8 cellular contexts compared by ENCODE assay signal in the genomic region with DNA sequence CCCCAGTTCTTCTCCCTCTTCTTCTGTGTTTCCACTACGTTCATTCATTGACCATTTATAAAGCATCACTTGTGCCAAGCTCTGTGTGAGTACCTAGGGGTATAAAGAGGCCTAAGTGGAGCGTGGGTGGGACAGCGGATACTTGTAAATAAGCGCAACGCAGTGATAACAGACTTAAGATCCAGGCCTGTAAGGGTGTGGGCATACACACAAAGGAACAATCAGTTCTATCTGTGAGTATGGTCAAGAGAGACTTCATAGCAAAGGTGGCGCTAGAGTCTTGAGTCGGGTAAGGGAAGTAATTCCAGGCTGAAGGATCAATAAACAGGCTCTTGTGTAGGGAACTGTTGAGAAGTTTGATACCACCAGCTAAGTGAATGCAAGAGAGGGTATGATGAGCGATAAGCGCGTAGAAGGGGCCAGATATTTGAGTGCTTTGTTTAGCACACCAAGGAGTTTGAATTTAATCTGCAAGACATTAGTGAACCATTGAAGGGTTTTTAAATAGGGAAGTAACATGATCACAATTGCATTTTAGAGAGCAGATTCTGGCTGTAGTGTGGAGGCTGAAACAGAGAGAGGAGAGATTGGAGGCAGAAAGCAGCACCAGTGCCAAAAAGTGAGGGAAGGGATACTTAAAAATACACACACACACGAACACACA. TPM values are rescaled to one million over a fixed set of nuclear protein-coding genes. Genes with fewer than 3 reads are reported as not detected.
A peak's percentile ranks its signal among the peaks of the same experiment; 100 is the strongest.
DNase-seq lines count a peak whose midpoint lies in the region; ATAC-seq and TF ChIP-seq lines count a peak whose summit lies in the region.

No MANE protein-coding gene starts in this region.

- H3K4me3 ChIP-seq in gastroesophageal sphincter (no peak overlapping the region), lower leg skin (ENCODE audit: low read depth, poor library complexity, severe bottlenecking) (no peak overlapping the region)

- H3K27ac ChIP-seq in gastroesophageal sphincter = peak overlapping the region in 3 of 4 donors; percentile 91 to 94 (median 92)

- H3K36me3 ChIP-seq in gastroesophageal sphincter = no peaks in the 10 kb centered on the region

- ATAC-seq in activated CD4-positive, alpha-beta T cell treated with anti-CD3 and anti-CD28 coated beads for 36 hours = no peak
- ATAC-seq in gastroesophageal sphincter (no peak), GM21737 (IDR thresholded peaks at IDR 0.05; ENCODE audit: unreplicated experiment) (no peak)
- ATAC-seq in stimulated activated naive CD8-positive, alpha-beta T cell treated with anti-CD3 and anti-CD28 coated beads, Interleukin-15, amount 100 ng/mL, for 72 hours = no peak

- TF ChIP-seq POLR2A in gastroesophageal sphincter (IDR thresholded peaks at IDR 0.05) (no peak), lower leg skin (IDR thresholded peaks at IDR 0.05) (no peak)

- 74 to 75% methylated on average over 8 to 11 of the region's 11 CpGs for WGBS in gastroesophageal sphincter (ENCODE audit: low coverage in 1 of 2), 2 donors
- WGBS in lower leg skin, 2 donors = 82 to 85% methylated on average over 11 of the region's 11 CpGs

- DNase-seq in activated CD4-positive, alpha-beta T cell treated with anti-CD3 and anti-CD28 coated beads for 36 hours = no peak
- DNase-seq in activated CD4-positive, alpha-beta T cell treated with anti-CD3 and anti-CD28 coated beads for 4 hours = no peak
- DNase-seq in SK-N-DZ (ENCODE audit: low spot score) (peak; percentile 59), lower leg skin (ENCODE audit: low spot score in 2 of 2) (no peak), SW 1271 (lab: John Stamatoyannopoulos, UW) (no peak)
- DNase-seq in stimulated activated naive CD8-positive, alpha-beta T cell treated with anti-CD3 and anti-CD28 coated beads, Interleukin-15, amount 100 ng/mL, for 72 hours = no peak

- H3K4me1 ChIP-seq in gastroesophageal sphincter = peaks cover 3 to 37% (median 4%) of the 10 kb centered on the region in 3 donors

- no peaks in the 10 kb centered on the region for H3K36me3 Mint-ChIP-seq in activated CD4-positive, alpha-beta T cell treated with anti-CD3 and anti-CD28 coated beads for 36 hours (ENCODE audit: low read depth)

- H3K9me3 ChIP-seq in gastroesophageal sphincter = no peaks in the 10 kb centered on the region

- intact Hi-C loops in activated CD4-positive, alpha-beta T cell treated with anti-CD3 and anti-CD28 coated beads for 36 hours (cut with DNase I, micrococcal nuclease) = loop anchor here (2.0 kb wide), 2 partner anchors 47 to 93 kb away; partner anchors contain the start of gene YAF2 (in 1 of the 2)
- intact Hi-C loops in lower leg skin (cut with DNase I; ENCODE audit: low total_unique reads) = no loop called here

- H3K4me1 Mint-ChIP-seq in activated CD4-positive, alpha-beta T cell treated with anti-CD3 and anti-CD28 coated beads for 36 hours = peaks cover 29% of the 10 kb centered on the region
- H3K4me1 Mint-ChIP-seq in stimulated activated naive CD8-positive, alpha-beta T cell treated with anti-CD3 and anti-CD28 coated beads, Interleukin-15, amount 100 ng/mL, for 72 hours = peaks cover 27% of the 10 kb centered on the region

- no peak for TF ChIP-seq EP300 in gastroesophageal sphincter (IDR thresholded peaks at IDR 0.05)

- peak overlapping the region; percentile 92 for H3K4me3 Mint-ChIP-seq in activated CD4-positive, alpha-beta T cell treated with anti-CD3 and anti-CD28 coated beads for 36 hours
- H3K4me3 Mint-ChIP-seq in stimulated activated naive CD8-positive, alpha-beta T cell treated with anti-CD3 and anti-CD28 coated beads, Interleukin-15, amount 100 ng/mL, for 72 hours = peak overlapping the region; percentile 74 to 92

- H3K9me3 Mint-ChIP-seq in activated CD4-positive, alpha-beta T cell treated with anti-CD3 and anti-CD28 coated beads for 36 hours (ENCODE audit: low read depth) = no peaks in the 10 kb centered on the region
- H3K9me3 Mint-ChIP-seq in stimulated activated naive CD8-positive, alpha-beta T cell treated with anti-CD3 and anti-CD28 coated beads, Interleukin-15, amount 100 ng/mL, for 72 hours = no peaks in the 10 kb centered on the region

- CTCF ChIA-PET in activated CD4-positive, alpha-beta T cell treated with anti-CD3 and anti-CD28 coated beads for 36 hours (lab: Charles Lee) = interaction anchor here (0.6 to 1.5 kb wide), 8 partner anchors 10 to 227 kb away, joined by 3 to 4 read pairs (median 3); no protein-coding TSS in a partner anchor

- POLR2A ChIA-PET in activated CD4-positive, alpha-beta T cell treated with anti-CD3 and anti-CD28 coated beads for 36 hours (lab: Charles Lee) = no interaction called here

- H3K27ac Mint-ChIP-seq in activated CD4-positive, alpha-beta T cell treated with anti-CD3 and anti-CD28 coated beads for 36 hours = peak overlapping the region; percentile 39
- H3K27ac Mint-ChIP-seq in stimulated activated naive CD8-positive, alpha-beta T cell treated with anti-CD3 and anti-CD28 coated beads, Interleukin-15, amount 100 ng/mL, for 72 hours = peak overlapping the region in 1 of 2 donors; percentile 73

- peaks cover 2% of the 10 kb centered on the region for H3K27me3 Mint-ChIP-seq in activated CD4-positive, alpha-beta T cell treated with anti-CD3 and anti-CD28 coated beads for 36 hours
- H3K27me3 Mint-ChIP-seq in stimulated activated naive CD8-positive, alpha-beta T cell treated with anti-CD3 and anti-CD28 coated beads, Interleukin-15, amount 100 ng/mL, for 72 hours = no peaks in the 10 kb centered on the region

- TF ChIP-seq CTCF in gastroesophageal sphincter (IDR thresholded peaks at IDR 0.05) = no peak
- no peak for TF ChIP-seq CTCF in lower leg skin (IDR thresholded peaks at IDR 0.05)

- H3K27me3 ChIP-seq in gastroesophageal sphincter = no peaks in the 10 kb centered on the region

RNA-seq across cellular contexts. Expression of gene GXYLT1, which starts 1.0 kb away (rescaled TPM):
- total RNA-seq in activated CD4-positive, alpha-beta T cell treated with anti-CD3 and anti-CD28 coated beads for 36 hours = 1 to 10 TPM; 6.1 to 6.7 TPM
- 14.1 and 18.1 TPM in 2 replicates for polyA plus RNA-seq in SK-N-DZ (2014; cell fraction: cytosol; rRNA removed)
- 6.2 and 15.4 TPM in 2 replicates for polyA plus RNA-seq in SK-N-DZ (2014; cell fraction: nucleus; rRNA removed)
- total RNA-seq in gastroesophageal sphincter (10 to 100 TPM in 1 of 4 donors, 1 to 10 TPM in 3; 6.9 to 11.6 (median 8.3) TPM), lower leg skin (10 to 100 TPM in 2 of 4 donors, 1 to 10 TPM in 2; 7.9 to 11.7 (median 10.0) TPM)
